In genomic region chr10:117470733-117471132, GRCh38 we compare ENCODE assay signal across 30 cellular contexts.
"Had no signal": no experiment of that assay in that cellular context is flagged by ENCODE, and none has a peak within 500 bp of the region (broad histone marks: within the 10 kb centered on the region; RNA-seq: fewer than 3 reads in every experiment).

No MANE protein-coding gene starts in this region.

- H3K4me2 ChIP-seq: PC-9 had no signal

- H3K36me3 ChIP-seq: brain microvascular endothelial cell had no signal

- DNase-seq: activated B cell treated with CpG ODN at 0.5 μM for 24 hours; activated CD4-positive, alpha-beta memory T cell treated with anti-CD3 and anti-CD28 coated beads for 36 hours; activated CD4-positive, alpha-beta T cell treated with anti-CD3 and anti-CD28 coated beads for 4 hours; activated CD4-positive, alpha-beta T cell treated with anti-CD3 and anti-CD28 coated beads, Interleukin-2, amount 50 U/mL, for 1 hour; activated CD4-positive, CD25-positive, alpha-beta regulatory T cell treated with anti-CD3 and anti-CD28 coated beads, Interleukin-2, amount 50 U/mL, for 72 hours; activated effector memory CD4-positive, alpha-beta T cell treated with anti-CD3 and anti-CD28 coated beads, Interleukin-2, amount 50 U/mL, for 16 hours; activated naive CD4-positive, alpha-beta T cell; activated naive CD4-positive, alpha-beta T cell treated with anti-CD3 and anti-CD28 coated beads, Interleukin-2, amount 50 U/mL, for 16 hours; activated naive CD8-positive, alpha-beta T cell treated with anti-CD3 and anti-CD28 coated beads for 36 hours; activated T-cell treated with anti-CD3 and anti-CD28 coated beads, Interleukin-2, amount 50 U/mL, for 1 hour; activated T-cell treated with anti-CD3 and anti-CD28 coated beads, Interleukin-2, amount 50 U/mL, for 72 hours; amniotic stem cell; aorta; brain microvascular endothelial cell; cortex of kidney; NCI-H1105; NCI-H1436; NCI-H1694; NCI-H1930; NCI-H345; NCI-H524 treated with DMSO at 0.1 percent for 48 hours; NK-92 treated with Interleukin-12 subunit alpha and Interleukin-12 subunit beta, amount 100 ng/mL, for 24 hours; PC-9; Right ventricle myocardium superior; SW 1271; T-helper 1 cell; T-helper 2 cell; T-helper 9 cell had no signal

- H2AFZ ChIP-seq: PC-9 had no signal

- H3K27ac ChIP-seq: brain microvascular endothelial cell, PC-9, VCaP had no signal

- H3K4me3 ChIP-seq: PC-9 had no signal

- H3K27me3 ChIP-seq: brain microvascular endothelial cell had no signal

- ATAC-seq: activated T-cell treated with anti-CD3 and anti-CD28 coated beads, Interleukin-2, amount 50 U/mL, for 72 hours; activated T-helper 17 cell treated with anti-CD3 and anti-CD28 coated beads, Interleukin-2, amount 50 U/mL, for 72 hours had no signal
